ENCODE assay signal across 8 cellular contexts in genomic region chr22:20116951-20117645, GRCh38. TPM values are rescaled to one million over a fixed set of nuclear protein-coding genes. Genes with fewer than 3 reads are reported as not detected.
DNase-seq lines count a peak whose midpoint lies in the region; ATAC-seq, FAIRE-seq and TF ChIP-seq lines count a peak whose summit lies in the region.

A gene with protein sequence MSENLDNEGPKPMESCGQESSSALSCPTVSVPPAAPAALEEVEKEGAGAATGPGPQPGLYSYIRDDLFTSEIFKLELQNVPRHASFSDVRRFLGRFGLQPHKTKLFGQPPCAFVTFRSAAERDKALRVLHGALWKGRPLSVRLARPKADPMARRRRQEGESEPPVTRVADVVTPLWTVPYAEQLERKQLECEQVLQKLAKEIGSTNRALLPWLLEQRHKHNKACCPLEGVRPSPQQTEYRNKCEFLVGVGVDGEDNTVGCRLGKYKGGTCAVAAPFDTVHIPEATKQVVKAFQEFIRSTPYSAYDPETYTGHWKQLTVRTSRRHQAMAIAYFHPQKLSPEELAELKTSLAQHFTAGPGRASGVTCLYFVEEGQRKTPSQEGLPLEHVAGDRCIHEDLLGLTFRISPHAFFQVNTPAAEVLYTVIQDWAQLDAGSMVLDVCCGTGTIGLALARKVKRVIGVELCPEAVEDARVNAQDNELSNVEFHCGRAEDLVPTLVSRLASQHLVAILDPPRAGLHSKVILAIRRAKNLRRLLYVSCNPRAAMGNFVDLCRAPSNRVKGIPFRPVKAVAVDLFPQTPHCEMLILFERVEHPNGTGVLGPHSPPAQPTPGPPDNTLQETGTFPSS (minus strand): TSS chr22:20117226. CDS start chr22:20116906, 320 bp downstream.

- in situ Hi-C loops in HepG2 (cut with HindIII; ENCODE audit: extremely low pct_ligation_motif_present, low pct_unique_long_range_greater_than_20kb) = no loop called here

- peak within 1 kb of the TSS; percentile 88 for H3K4me3 Mint-ChIP-seq in dendritic cell treated with granulocyte-macrophage colony-stimulating factor and Interleukin-4, amounts not matched to agents 40 ng/mL and 50 ng/mL, for 4 days

- peaks cover 35 to 57% (median 49%) of the 10 kb centered on the region in 10 experiments for H3K4me1 ChIP-seq in BLaER1 treated with 17β-estradiol and CSF1 and Interleukin-3, amounts not matched to agents 10 nM and 100 nM
- H3K4me1 ChIP-seq in HepG2 (ENCODE audit: insufficient read depth, low read length) = peaks cover 57% of the 10 kb centered on the region

- peak within 1 kb of the TSS; percentile 96 to 99 (median 98) for H3K4me2 ChIP-seq in BLaER1 treated with 17β-estradiol and CSF1 and Interleukin-3, amounts not matched to agents 10 nM and 100 nM
- H3K4me2 ChIP-seq in HepG2 (ENCODE audit: low read depth, low read length) = peak within 1 kb of the TSS; percentile 84

- intact Hi-C loops in dendritic cell treated with granulocyte-macrophage colony-stimulating factor and Interleukin-4, amounts not matched to agents 40 ng/mL and 50 ng/mL, for 4 days (cut with micrococcal nuclease) = loop anchor here (1.0 kb wide), 2 partner anchors 14 to 37 kb away; partner anchors contain the start of genes DGCR8 and ZDHHC8
- intact Hi-C loops in HepG2 (cut with micrococcal nuclease; ENCODE audit: unreplicated experiment) = loop anchor here (1.0 to 5.0 kb wide), 2 partner anchors 12 to 35 kb away; partner anchors contain the start of gene DGCR8

- no peak within 1 kb of the TSS for H2AFZ ChIP-seq in HepG2 (ENCODE audit: low read length)

- POLR2A ChIA-PET in HepG2 (lab: Yijun Ruan, JAX) = interaction anchor here (0.9 to 2.2 kb wide), 8 partner anchors 9 to 277 kb away, joined by 3 to 15 read pairs (median 4); partner anchors contain the start of genes ZDHHC8 and ZNF74

- 0% methylated on average over 52 of the region's 93 CpGs for WGBS in HepG2 (ENCODE audit: low lambda C conversion rate)

- peaks cover 38% of the 10 kb centered on the region for H3K4me1 Mint-ChIP-seq in dendritic cell treated with granulocyte-macrophage colony-stimulating factor and Interleukin-4, amounts not matched to agents 40 ng/mL and 50 ng/mL, for 4 days (ENCODE audit: low read depth)

- no TSS peak for BruUV-seq in HepG2 (replicated peaks; lab: Mats Ljungman, UMichigan)

- H3K9me3 Mint-ChIP-seq in dendritic cell treated with granulocyte-macrophage colony-stimulating factor and Interleukin-4, amounts not matched to agents 40 ng/mL and 50 ng/mL, for 4 days = no peaks in the 10 kb centered on the region

- peak in 1 of 2 experiments; percentile 68; a peak in 3 of 4 replicates for TF ChIP-seq EP300 in HepG2 (IDR thresholded peaks at IDR 0.05; ENCODE audit: low read depth in 2 of 2, low read length in 2 of 2)
- peak; percentile 18; the same call in 1 of the 2 replicates for TF ChIP-seq EP300 in HepG2 (CRISPR knock-in tag; IDR thresholded peaks at IDR 0.05; ENCODE audit: borderline replicate concordance)

- H3K36me3 Mint-ChIP-seq in dendritic cell treated with granulocyte-macrophage colony-stimulating factor and Interleukin-4, amounts not matched to agents 40 ng/mL and 50 ng/mL, for 4 days (ENCODE audit: low read depth) = peaks cover 84% of the 10 kb centered on the region

- H3K9me3 ChIP-seq in BLaER1 treated with 17β-estradiol and CSF1 and Interleukin-3, amounts not matched to agents 10 nM and 100 nM (replicated peaks in 1 of 11) = no peaks in the 10 kb centered on the region
- H3K9me3 ChIP-seq in HepG2 (ENCODE audit: low read length) = no peaks in the 10 kb centered on the region

- peak in 1 of 2 experiments; percentile 60; a peak in 2 of 4 replicates for TF ChIP-seq POLR2A in HepG2 (IDR thresholded peaks at IDR 0.05; ENCODE audit: insufficient read depth in 1 of 2, low read depth in 2 of 2, low read length in 2 of 2)

- H3K27ac ChIP-seq in BLaER1 treated with 17β-estradiol and CSF1 and Interleukin-3, amounts not matched to agents 10 nM and 100 nM = peak within 1 kb of the TSS; percentile 84 to 98 (median 93)
- peak within 1 kb of the TSS; percentile 83 for H3K27ac ChIP-seq in HepG2 (ENCODE audit: extremely low read length, insufficient read depth, low read length)

- H3K36me3 ChIP-seq in BLaER1 treated with 17β-estradiol and CSF1 and Interleukin-3, amounts not matched to agents 10 nM and 100 nM = peaks cover 65 to 82% (median 78%) of the 10 kb centered on the region in 11 experiments
- H3K36me3 ChIP-seq in HepG2 (replicated peaks in 1 of 2; ENCODE audit: control insufficient read depth in 1 of 2, insufficient read depth in 2 of 2, low read length in 2 of 2) = peaks cover 15 to 74% of the 10 kb centered on the region in 2 experiments

- H3K27ac Mint-ChIP-seq in dendritic cell treated with granulocyte-macrophage colony-stimulating factor and Interleukin-4, amounts not matched to agents 40 ng/mL and 50 ng/mL, for 4 days = peak within 1 kb of the TSS; percentile 96

- DNase-seq in NCI-H69 (lab: John Stamatoyannopoulos, UW) (peak; percentile 99), HepG2 (ENCODE audit: low spot score) (peak; percentile 95)
- DNase-seq in activated CD4-positive, alpha-beta T cell treated with anti-CD3 and anti-CD28 coated beads, Interleukin-2, amount 50 U/mL, for 1 hour = peak; percentile 96
- DNase-seq in stimulated activated CD4-positive, alpha-beta T cell treated with anti-CD3 and anti-CD28 coated beads, Interleukin-4, amount 100 ng/mL, for 1 hour = peak; percentile 97

- CTCF ChIA-PET in HepG2 (lab: Yijun Ruan, JAX; ENCODE audit: low intra/inter-chr PET ratio, low total read pairs) = no interaction called here

- H3K4me3 ChIP-seq in BLaER1 treated with 17β-estradiol and CSF1 and Interleukin-3, amounts not matched to agents 10 nM and 100 nM = peak within 1 kb of the TSS; percentile 83 to 99 (median 89)
- peak within 1 kb of the TSS; percentile 87 to 94 (median 90) for H3K4me3 ChIP-seq in HepG2 (replicated peaks in 1 of 3; ENCODE audit: insufficient read depth in 1 of 3, low read depth in 2 of 3, low read length in 3 of 3)

- H3K27me3 ChIP-seq in BLaER1 treated with 17β-estradiol and CSF1 and Interleukin-3, amounts not matched to agents 10 nM and 100 nM = no peaks in the 10 kb centered on the region
- no peaks in the 10 kb centered on the region; a peak in 1 of 5 replicates for H3K27me3 ChIP-seq in HepG2 (ENCODE audit: control insufficient read depth in 1 of 2, insufficient read depth in 2 of 2, low read length in 2 of 2)

- peaks cover 0 to 87% (median 71%) of the 10 kb centered on the region in 11 experiments; a peak in 20 of 22 replicates for H4K20me1 ChIP-seq in BLaER1 treated with 17β-estradiol and CSF1 and Interleukin-3, amounts not matched to agents 10 nM and 100 nM
- 0 out of 2 replicates have a peak, but pooled peaks cover 3% of the 10 kb centered on the region for H4K20me1 ChIP-seq in HepG2 (ENCODE audit: insufficient read depth, low read length)

- peak; percentile 60 for FAIRE-seq in HepG2 (lab: Jason Lieb, UNC)

- peak; percentile 85 for ATAC-seq in GM19328 (IDR thresholded peaks at IDR 0.05; ENCODE audit: unreplicated experiment)
- peak; percentile 63 for ATAC-seq in HG03520 (IDR thresholded peaks at IDR 0.05; ENCODE audit: unreplicated experiment)
- peak; percentile 80 for ATAC-seq in HepG2

- H3K27me3 Mint-ChIP-seq in dendritic cell treated with granulocyte-macrophage colony-stimulating factor and Interleukin-4, amounts not matched to agents 40 ng/mL and 50 ng/mL, for 4 days = no peaks in the 10 kb centered on the region

- H3K9ac ChIP-seq in BLaER1 treated with 17β-estradiol and CSF1 and Interleukin-3, amounts not matched to agents 10 nM and 100 nM = peak within 1 kb of the TSS; percentile 88 to 100 (median 96)
- H3K9ac ChIP-seq in HepG2 (ENCODE audit: insufficient read depth, low read depth, low read length) = peak within 1 kb of the TSS; percentile 90

- peak; percentile 40 for TF ChIP-seq RAD21 in HepG2 (CRISPR knock-in tag; IDR thresholded peaks at IDR 0.05)

- H3K79me2 ChIP-seq in HepG2 (ENCODE audit: insufficient read depth, low read length) = peaks cover 64% of the 10 kb centered on the region

- TF ChIP-seq CTCF in HepG2 (CRISPR knock-in tag; IDR thresholded peaks at IDR 0.05) = peak; percentile 65

TF ChIP-seq in HepG2, 621 proteins besides CTCF, POLR2A, EP300 and RAD21 (continues in another document):
- TF ChIP-seq TBP (CRISPR knock-in tag; IDR thresholded peaks at IDR 0.05) = no peak
- TF ChIP-seq NR2F2 (IDR thresholded peaks at IDR 0.05; ENCODE audit: borderline replicate concordance, low read depth) = peak; percentile 90
- TF ChIP-seq MAFG (CRISPR knock-in tag; IDR thresholded peaks at IDR 0.05) = no peak
- no peak for TF ChIP-seq NFATC3 (CRISPR knock-in tag; IDR thresholded peaks at IDR 0.05)
- TF ChIP-seq DNMT1 (CRISPR knock-in tag; IDR thresholded peaks at IDR 0.05) = peak; percentile 97
- TF ChIP-seq HCFC1 (IDR thresholded peaks at IDR 0.05; ENCODE audit: low read depth, low read length) = peak; percentile 77
- TF ChIP-seq ZBTB8A (CRISPR knock-in tag; IDR thresholded peaks at IDR 0.05; ENCODE audit: borderline replicate concordance, low read depth) = no peak
- peak; percentile 42; the same call in 1 of the 2 replicates for TF ChIP-seq ZNF20 (CRISPR knock-in tag; IDR thresholded peaks at IDR 0.05)
- TF ChIP-seq ZNF777 (CRISPR knock-in tag; IDR thresholded peaks at IDR 0.05) = no peak; the same call in 1 of the 2 replicates

RNA-seq across cellular contexts. Expression of the gene that starts here (rescaled TPM):
- 18.4 and 30.3 TPM in 2 replicates for total RNA-seq in HepG2 (2016; rRNA removed; fragmentation: Illumina TruSeq; extraction: Trizol)
- total RNA-seq in HepG2 (2016; cell fraction: cytosol; rRNA removed; fragmentation: Illumina TruSeq; extraction: Trizol; ENCODE audit: low read depth) = 11.5 and 14.4 TPM in 2 replicates
- 16.2 and 32.5 TPM in 2 replicates for total RNA-seq in HepG2 (2016; cell fraction: insoluble cytoplasmic fraction; rRNA removed; fragmentation: Illumina TruSeq; extraction: Trizol)
- 15.5 and 21.4 TPM in 2 replicates for total RNA-seq in HepG2 (2016; cell fraction: membrane; rRNA removed; fragmentation: Illumina TruSeq; extraction: Trizol)
- 35.9 and 49.2 TPM in 2 replicates for total RNA-seq in HepG2 (2016; cell fraction: nucleus; rRNA removed; fragmentation: Illumina TruSeq; extraction: Trizol)
- polyA plus RNA-seq in HepG2 (2011; rRNA removed) = 24.0 and 30.8 TPM in 2 replicates
- polyA plus RNA-seq in HepG2 (2011; cell fraction: cytosol; rRNA removed) = 12.3 and 19.2 TPM in 2 replicates
- polyA plus RNA-seq in HepG2 (2011; cell fraction: nucleus; rRNA removed) = 251 and 263 TPM in 2 replicates
- 17.6 and 20.5 TPM in 2 replicates for polyA plus RNA-seq in HepG2 (2012)
- 7.7 TPM in 2 replicates for polyA plus RNA-seq in HepG2 (2016; cell fraction: cytosol; fragmentation: Illumina TruSeq; extraction: Trizol; ENCODE audit: low read depth)
- 20.9 and 22.1 TPM in 2 replicates for polyA plus RNA-seq in HepG2 (2016; cell fraction: insoluble cytoplasmic fraction; fragmentation: Illumina TruSeq; extraction: Trizol; ENCODE audit: low read depth)
- polyA plus RNA-seq in HepG2 (2016; cell fraction: membrane; fragmentation: Illumina TruSeq; extraction: Trizol; ENCODE audit: low read depth) = 11.9 and 13.0 TPM in 2 replicates
- 95.8 and 103 TPM in 2 replicates for polyA plus RNA-seq in HepG2 (2016; cell fraction: nucleus; fragmentation: Illumina TruSeq; extraction: Trizol; ENCODE audit: insufficient read depth, low read depth)
- polyA minus RNA-seq in HepG2 (2011; rRNA and poly(A)+ RNA removed; ENCODE audit: low replicate concordance) = 51.2 and 62.1 TPM in 2 replicates
- polyA minus RNA-seq in HepG2 (2011; cell fraction: cytosol; rRNA and poly(A)+ RNA removed) = 10.6 and 13.6 TPM in 2 replicates
- 48.9 and 53.0 TPM in 2 replicates for polyA minus RNA-seq in HepG2 (2011; cell fraction: nucleus; rRNA and poly(A)+ RNA removed)

Comparison
In these comparisons a context has a peak if more than half of its experiments do, and no peak if none do; other contexts are left out.
1. Peak in every context shown above with its lines: DNase-seq, ATAC-seq, H3K4me3 ChIP-seq and H3K27ac ChIP-seq.